In genomic region chr3:38165722-38166387, GRCh38 we compare ENCODE assay signal across 1 cellular context.
TF ChIP-seq lines count a peak whose summit lies in the region.

No MANE protein-coding gene starts in this region.

TF ChIP-seq in WTC11, 78 proteins besides CTCF, POLR2A, EP300 and RAD21 (continued from another document):
- TF ChIP-seq ARID4B (CRISPR knock-in tag; IDR thresholded peaks at IDR 0.05; ENCODE audit: borderline replicate concordance), result no peak
- no peak; the same call in 1 of the 2 replicates for TF ChIP-seq ZNF281 (CRISPR knock-in tag; IDR thresholded peaks at IDR 0.05)
- TF ChIP-seq KAT7 (CRISPR knock-in tag; IDR thresholded peaks at IDR 0.05; ENCODE audit: borderline replicate concordance), result peak; percentile 90; the same call in 1 of the 2 replicates
- TF ChIP-seq E2F4 (CRISPR knock-in tag; IDR thresholded peaks at IDR 0.05; ENCODE audit: borderline replicate concordance, low read depth), result 0 out of 2 replicates have a peak, but pooled peaks have one; percentile 48
